In genomic region chr2:172106128-172106961, GRCh38 we compare ENCODE assay signal across 8 cellular contexts. TPM values are rescaled to one million over a fixed set of nuclear protein-coding genes. Genes with fewer than 3 reads are reported as not detected.
DNase-seq lines count a peak whose midpoint lies in the region; ATAC-seq and TF ChIP-seq lines count a peak whose summit lies in the region.

No MANE protein-coding gene starts in this region.

- no peaks in the 10 kb centered on the region for H3K36me3 ChIP-seq in mesodermal cell (ENCODE audit: control insufficient read depth, insufficient read depth, low read length)

- POLR2A ChIA-PET in RWPE1 (lab: Yijun Ruan, JAX; ENCODE audit: low non-redundant PET): no interaction called here

- CTCF ChIA-PET in RWPE1 (lab: Yijun Ruan, JAX): interaction anchor here (0.6 to 0.7 kb wide), 2 partner anchors 401 to 635 kb away, joined by 3 read pairs; no protein-coding TSS in a partner anchor

- ATAC-seq in GM18861 (IDR thresholded peaks at IDR 0.05; ENCODE audit: unreplicated experiment): no peak

- peaks cover 4% of the 10 kb centered on the region for H3K4me1 ChIP-seq in mesodermal cell (ENCODE audit: control insufficient read depth, insufficient read depth, low read length, poor library complexity, severe bottlenecking)

- H3K9me3 ChIP-seq in mesodermal cell (ENCODE audit: control insufficient read depth, low read length): no peaks in the 10 kb centered on the region

- H3K4me3 ChIP-seq in mesodermal cell (ENCODE audit: extremely low read depth, insufficient read depth, low read length, poor library complexity, severe bottlenecking): peak overlapping the region; percentile 23

- TF ChIP-seq CTCF in RWPE1 (conservative IDR thresholded peaks at IDR 0.05; ENCODE audit: low read depth): peak; percentile 54

- WGBS in mesodermal cell (ENCODE audit: insufficient coverage in 2 of 2), 2 experiments: 9 to 10% methylated on average over 35 to 42 of the region's 43 CpGs

- DNase-seq in stimulated activated CD4-positive, alpha-beta T cell treated with anti-CD3 and anti-CD28 coated beads, Interleukin-15, amount 100 ng/mL, for 24 hours: peak; percentile 59
- no peak for DNase-seq in stimulated activated CD4-positive, alpha-beta T cell treated with anti-CD3 and anti-CD28 coated beads, Interleukin-4, amount 100 ng/mL, for 24 hours
- DNase-seq in RWPE1 (ENCODE audit: low spot score) (no peak), dedifferentiated amniotic fluid mesenchymal stem cell (ENCODE audit: extremely low spot score) (peak; percentile 54), Ammon's horn (ENCODE audit: low spot score) (no peak), inferior parietal cortex (ENCODE audit: extremely low spot score) (no peak)

- H3K27ac ChIP-seq in RWPE1 (peak overlapping the region; percentile 48), mesodermal cell (ENCODE audit: low read depth, low read length, severe bottlenecking) (no peak overlapping the region)

RNA-seq across cellular contexts. Expression of gene DLX2, which starts 3.6 kb away (rescaled TPM):
- polyA plus RNA-seq in mesodermal cell (2013, experiment 1 of 2): 18.4 TPM
- polyA plus RNA-seq in mesodermal cell (2013, experiment 2 of 2): 13.4 TPM

RNA-seq across cellular contexts. Expression of gene DLX1, which starts 21.0 kb away (rescaled TPM):
- 17.1 TPM for polyA plus RNA-seq in mesodermal cell (2013, experiment 1 of 2)
- 13.8 TPM for polyA plus RNA-seq in mesodermal cell (2013, experiment 2 of 2)

Comparison
In these comparisons a context has a peak if more than half of its experiments do, and no peak if none do; other contexts are left out.
1. DNase-seq: peak in stimulated activated CD4-positive, alpha-beta T cell treated with anti-CD3 and anti-CD28 coated beads, Interleukin-15, amount 100 ng/mL, for 24 hours (single experiment) and dedifferentiated amniotic fluid mesenchymal stem cell (single experiment); none in stimulated activated CD4-positive, alpha-beta T cell treated with anti-CD3 and anti-CD28 coated beads, Interleukin-4, amount 100 ng/mL, for 24 hours (single experiment), RWPE1 (single experiment), Ammon's horn (single experiment) and inferior parietal cortex (single experiment).